Comparison of ENCODE assay signal across 1 cellular context in the genomic region with DNA sequence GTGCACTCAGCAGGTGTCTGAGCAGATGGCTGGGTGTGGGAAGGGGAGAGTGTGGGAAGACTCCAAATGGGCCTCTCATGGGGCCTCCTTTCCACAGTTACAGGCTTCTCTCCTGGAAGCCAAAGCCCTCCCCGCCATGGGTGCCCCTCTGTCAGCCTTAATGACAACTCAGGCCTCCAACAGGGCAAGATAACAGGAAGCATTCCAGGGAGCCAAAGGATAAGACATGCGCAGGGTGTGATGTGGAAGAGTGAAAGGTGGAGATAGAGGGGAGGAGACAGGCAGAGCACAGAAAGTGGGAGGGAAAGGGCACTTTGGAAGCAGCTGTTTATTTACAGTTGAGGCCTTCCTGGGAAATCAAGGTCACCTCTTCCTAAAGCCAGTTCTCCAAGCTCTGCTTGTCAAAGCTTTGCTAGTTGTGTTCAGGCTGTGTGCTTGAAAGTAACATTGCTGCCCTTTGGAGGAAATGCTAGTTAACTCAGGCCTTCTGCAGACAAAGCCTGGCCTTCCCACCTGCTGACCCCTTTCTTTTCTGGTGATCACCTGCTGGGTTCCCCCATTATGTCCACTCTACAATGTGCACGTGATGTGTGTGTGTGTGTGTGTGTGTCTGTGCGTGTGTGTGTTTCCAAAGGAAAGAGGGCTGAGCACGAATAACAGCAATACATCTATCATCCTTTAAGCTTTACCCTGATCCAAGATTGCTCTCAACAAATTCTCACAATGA.
TF ChIP-seq lines count a peak whose summit lies in the region.

No MANE protein-coding gene starts in this region.

TF ChIP-seq in K562, 482 proteins besides CTCF, POLR2A, EP300 and RAD21 (continued from another document):
- TF ChIP-seq, protein P1, sequence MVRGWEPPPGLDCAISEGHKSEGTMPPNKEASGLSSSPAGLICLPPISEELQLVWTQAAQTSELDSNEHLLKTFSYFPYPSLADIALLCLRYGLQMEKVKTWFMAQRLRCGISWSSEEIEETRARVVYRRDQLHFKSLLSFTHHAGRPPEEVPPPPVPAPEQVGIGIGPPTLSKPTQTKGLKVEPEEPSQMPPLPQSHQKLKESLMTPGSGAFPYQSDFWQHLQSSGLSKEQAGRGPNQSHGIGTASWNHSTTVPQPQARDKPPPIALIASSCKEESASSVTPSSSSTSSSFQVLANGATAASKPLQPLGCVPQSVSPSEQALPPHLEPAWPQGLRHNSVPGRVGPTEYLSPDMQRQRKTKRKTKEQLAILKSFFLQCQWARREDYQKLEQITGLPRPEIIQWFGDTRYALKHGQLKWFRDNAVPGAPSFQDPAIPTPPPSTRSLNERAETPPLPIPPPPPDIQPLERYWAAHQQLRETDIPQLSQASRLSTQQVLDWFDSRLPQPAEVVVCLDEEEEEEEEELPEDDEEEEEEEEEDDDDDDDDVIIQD (CRISPR knock-in tag; IDR thresholded peaks at IDR 0.05) = no peak
- no peak for TF ChIP-seq U2AF2 (optimal IDR thresholded peaks at IDR 0.05; ENCODE audit: low read depth, low read length)
- TF ChIP-seq SMARCC2 (IDR thresholded peaks at IDR 0.05; ENCODE audit: low read depth) = no peak
- no peak for TF ChIP-seq KLF10 (CRISPR knock-in tag; IDR thresholded peaks at IDR 0.05)
- TF ChIP-seq, protein P2, sequence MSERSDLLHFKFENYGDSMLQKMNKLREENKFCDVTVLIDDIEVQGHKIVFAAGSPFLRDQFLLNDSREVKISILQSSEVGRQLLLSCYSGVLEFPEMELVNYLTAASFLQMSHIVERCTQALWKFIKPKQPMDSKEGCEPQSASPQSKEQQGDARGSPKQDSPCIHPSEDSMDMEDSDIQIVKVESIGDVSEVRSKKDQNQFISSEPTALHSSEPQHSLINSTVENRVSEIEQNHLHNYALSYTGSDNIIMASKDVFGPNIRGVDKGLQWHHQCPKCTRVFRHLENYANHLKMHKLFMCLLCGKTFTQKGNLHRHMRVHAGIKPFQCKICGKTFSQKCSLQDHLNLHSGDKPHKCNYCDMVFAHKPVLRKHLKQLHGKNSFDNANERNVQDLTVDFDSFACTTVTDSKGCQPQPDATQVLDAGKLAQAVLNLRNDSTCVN (CRISPR knock-in tag; IDR thresholded peaks at IDR 0.05) = no peak
- TF ChIP-seq, protein P3, sequence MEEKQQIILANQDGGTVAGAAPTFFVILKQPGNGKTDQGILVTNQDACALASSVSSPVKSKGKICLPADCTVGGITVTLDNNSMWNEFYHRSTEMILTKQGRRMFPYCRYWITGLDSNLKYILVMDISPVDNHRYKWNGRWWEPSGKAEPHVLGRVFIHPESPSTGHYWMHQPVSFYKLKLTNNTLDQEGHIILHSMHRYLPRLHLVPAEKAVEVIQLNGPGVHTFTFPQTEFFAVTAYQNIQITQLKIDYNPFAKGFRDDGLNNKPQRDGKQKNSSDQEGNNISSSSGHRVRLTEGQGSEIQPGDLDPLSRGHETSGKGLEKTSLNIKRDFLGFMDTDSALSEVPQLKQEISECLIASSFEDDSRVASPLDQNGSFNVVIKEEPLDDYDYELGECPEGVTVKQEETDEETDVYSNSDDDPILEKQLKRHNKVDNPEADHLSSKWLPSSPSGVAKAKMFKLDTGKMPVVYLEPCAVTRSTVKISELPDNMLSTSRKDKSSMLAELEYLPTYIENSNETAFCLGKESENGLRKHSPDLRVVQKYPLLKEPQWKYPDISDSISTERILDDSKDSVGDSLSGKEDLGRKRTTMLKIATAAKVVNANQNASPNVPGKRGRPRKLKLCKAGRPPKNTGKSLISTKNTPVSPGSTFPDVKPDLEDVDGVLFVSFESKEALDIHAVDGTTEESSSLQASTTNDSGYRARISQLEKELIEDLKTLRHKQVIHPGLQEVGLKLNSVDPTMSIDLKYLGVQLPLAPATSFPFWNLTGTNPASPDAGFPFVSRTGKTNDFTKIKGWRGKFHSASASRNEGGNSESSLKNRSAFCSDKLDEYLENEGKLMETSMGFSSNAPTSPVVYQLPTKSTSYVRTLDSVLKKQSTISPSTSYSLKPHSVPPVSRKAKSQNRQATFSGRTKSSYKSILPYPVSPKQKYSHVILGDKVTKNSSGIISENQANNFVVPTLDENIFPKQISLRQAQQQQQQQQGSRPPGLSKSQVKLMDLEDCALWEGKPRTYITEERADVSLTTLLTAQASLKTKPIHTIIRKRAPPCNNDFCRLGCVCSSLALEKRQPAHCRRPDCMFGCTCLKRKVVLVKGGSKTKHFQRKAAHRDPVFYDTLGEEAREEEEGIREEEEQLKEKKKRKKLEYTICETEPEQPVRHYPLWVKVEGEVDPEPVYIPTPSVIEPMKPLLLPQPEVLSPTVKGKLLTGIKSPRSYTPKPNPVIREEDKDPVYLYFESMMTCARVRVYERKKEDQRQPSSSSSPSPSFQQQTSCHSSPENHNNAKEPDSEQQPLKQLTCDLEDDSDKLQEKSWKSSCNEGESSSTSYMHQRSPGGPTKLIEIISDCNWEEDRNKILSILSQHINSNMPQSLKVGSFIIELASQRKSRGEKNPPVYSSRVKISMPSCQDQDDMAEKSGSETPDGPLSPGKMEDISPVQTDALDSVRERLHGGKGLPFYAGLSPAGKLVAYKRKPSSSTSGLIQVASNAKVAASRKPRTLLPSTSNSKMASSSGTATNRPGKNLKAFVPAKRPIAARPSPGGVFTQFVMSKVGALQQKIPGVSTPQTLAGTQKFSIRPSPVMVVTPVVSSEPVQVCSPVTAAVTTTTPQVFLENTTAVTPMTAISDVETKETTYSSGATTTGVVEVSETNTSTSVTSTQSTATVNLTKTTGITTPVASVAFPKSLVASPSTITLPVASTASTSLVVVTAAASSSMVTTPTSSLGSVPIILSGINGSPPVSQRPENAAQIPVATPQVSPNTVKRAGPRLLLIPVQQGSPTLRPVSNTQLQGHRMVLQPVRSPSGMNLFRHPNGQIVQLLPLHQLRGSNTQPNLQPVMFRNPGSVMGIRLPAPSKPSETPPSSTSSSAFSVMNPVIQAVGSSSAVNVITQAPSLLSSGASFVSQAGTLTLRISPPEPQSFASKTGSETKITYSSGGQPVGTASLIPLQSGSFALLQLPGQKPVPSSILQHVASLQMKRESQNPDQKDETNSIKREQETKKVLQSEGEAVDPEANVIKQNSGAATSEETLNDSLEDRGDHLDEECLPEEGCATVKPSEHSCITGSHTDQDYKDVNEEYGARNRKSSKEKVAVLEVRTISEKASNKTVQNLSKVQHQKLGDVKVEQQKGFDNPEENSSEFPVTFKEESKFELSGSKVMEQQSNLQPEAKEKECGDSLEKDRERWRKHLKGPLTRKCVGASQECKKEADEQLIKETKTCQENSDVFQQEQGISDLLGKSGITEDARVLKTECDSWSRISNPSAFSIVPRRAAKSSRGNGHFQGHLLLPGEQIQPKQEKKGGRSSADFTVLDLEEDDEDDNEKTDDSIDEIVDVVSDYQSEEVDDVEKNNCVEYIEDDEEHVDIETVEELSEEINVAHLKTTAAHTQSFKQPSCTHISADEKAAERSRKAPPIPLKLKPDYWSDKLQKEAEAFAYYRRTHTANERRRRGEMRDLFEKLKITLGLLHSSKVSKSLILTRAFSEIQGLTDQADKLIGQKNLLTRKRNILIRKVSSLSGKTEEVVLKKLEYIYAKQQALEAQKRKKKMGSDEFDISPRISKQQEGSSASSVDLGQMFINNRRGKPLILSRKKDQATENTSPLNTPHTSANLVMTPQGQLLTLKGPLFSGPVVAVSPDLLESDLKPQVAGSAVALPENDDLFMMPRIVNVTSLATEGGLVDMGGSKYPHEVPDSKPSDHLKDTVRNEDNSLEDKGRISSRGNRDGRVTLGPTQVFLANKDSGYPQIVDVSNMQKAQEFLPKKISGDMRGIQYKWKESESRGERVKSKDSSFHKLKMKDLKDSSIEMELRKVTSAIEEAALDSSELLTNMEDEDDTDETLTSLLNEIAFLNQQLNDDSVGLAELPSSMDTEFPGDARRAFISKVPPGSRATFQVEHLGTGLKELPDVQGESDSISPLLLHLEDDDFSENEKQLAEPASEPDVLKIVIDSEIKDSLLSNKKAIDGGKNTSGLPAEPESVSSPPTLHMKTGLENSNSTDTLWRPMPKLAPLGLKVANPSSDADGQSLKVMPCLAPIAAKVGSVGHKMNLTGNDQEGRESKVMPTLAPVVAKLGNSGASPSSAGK (IDR thresholded peaks at IDR 0.05) = peak; percentile 33; the same call in 1 of the 2 replicates
- 0 out of 2 replicates have a peak, but pooled peaks have one; percentile 12 for TF ChIP-seq SMARCA4 (IDR thresholded peaks at IDR 0.05)
- peak; percentile 24; the same call in 1 of the 2 replicates for TF ChIP-seq TEAD4 (IDR thresholded peaks at IDR 0.05; ENCODE audit: low read length)
- TF ChIP-seq TEAD4 (CRISPR knock-in tag; IDR thresholded peaks at IDR 0.05; ENCODE audit: borderline replicate concordance) = no peak
- peak; percentile 71 for TF ChIP-seq L3MBTL2 (IDR thresholded peaks at IDR 0.05)
- no peak for TF ChIP-seq MYNN (IDR thresholded peaks at IDR 0.05)
- TF ChIP-seq MYNN (CRISPR knock-in tag; IDR thresholded peaks at IDR 0.05) = no peak
- TF ChIP-seq TGIF2 (CRISPR knock-in tag; IDR thresholded peaks at IDR 0.05) = no peak
- no peak for TF ChIP-seq TEAD2 (tag; IDR thresholded peaks at IDR 0.05)
- no peak for TF ChIP-seq RBBP5 (IDR thresholded peaks at IDR 0.05; ENCODE audit: borderline replicate concordance, insufficient read depth, low read length, poor library complexity, severe bottlenecking)
- TF ChIP-seq PHF21A (IDR thresholded peaks at IDR 0.05; ENCODE audit: borderline replicate concordance, low read depth) = no peak
- TF ChIP-seq, protein P4, sequence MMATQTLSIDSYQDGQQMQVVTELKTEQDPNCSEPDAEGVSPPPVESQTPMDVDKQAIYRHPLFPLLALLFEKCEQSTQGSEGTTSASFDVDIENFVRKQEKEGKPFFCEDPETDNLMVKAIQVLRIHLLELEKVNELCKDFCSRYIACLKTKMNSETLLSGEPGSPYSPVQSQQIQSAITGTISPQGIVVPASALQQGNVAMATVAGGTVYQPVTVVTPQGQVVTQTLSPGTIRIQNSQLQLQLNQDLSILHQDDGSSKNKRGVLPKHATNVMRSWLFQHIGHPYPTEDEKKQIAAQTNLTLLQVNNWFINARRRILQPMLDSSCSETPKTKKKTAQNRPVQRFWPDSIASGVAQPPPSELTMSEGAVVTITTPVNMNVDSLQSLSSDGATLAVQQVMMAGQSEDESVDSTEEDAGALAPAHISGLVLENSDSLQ (IDR thresholded peaks at IDR 0.05) = no peak
- TF ChIP-seq, protein P5, sequence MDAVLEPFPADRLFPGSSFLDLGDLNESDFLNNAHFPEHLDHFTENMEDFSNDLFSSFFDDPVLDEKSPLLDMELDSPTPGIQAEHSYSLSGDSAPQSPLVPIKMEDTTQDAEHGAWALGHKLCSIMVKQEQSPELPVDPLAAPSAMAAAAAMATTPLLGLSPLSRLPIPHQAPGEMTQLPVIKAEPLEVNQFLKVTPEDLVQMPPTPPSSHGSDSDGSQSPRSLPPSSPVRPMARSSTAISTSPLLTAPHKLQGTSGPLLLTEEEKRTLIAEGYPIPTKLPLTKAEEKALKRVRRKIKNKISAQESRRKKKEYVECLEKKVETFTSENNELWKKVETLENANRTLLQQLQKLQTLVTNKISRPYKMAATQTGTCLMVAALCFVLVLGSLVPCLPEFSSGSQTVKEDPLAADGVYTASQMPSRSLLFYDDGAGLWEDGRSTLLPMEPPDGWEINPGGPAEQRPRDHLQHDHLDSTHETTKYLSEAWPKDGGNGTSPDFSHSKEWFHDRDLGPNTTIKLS (IDR thresholded peaks at IDR 0.05; ENCODE audit: borderline replicate concordance, low read depth) = no peak
- no peak for TF ChIP-seq MED1 (CRISPR knock-in tag; IDR thresholded peaks at IDR 0.05; ENCODE audit: borderline replicate concordance)
- TF ChIP-seq ZBTB1 (CRISPR knock-in tag; IDR thresholded peaks at IDR 0.05; ENCODE audit: borderline replicate concordance, low read depth) = no peak
- TF ChIP-seq TRIM24 (IDR thresholded peaks at IDR 0.05) = no peak
- TF ChIP-seq ZNF263 (CRISPR knock-in tag; IDR thresholded peaks at IDR 0.05; ENCODE audit: borderline replicate concordance) = no peak
- TF ChIP-seq HOXB6 (CRISPR knock-in tag; IDR thresholded peaks at IDR 0.05; ENCODE audit: borderline replicate concordance) = no peak
- TF ChIP-seq, protein P6, sequence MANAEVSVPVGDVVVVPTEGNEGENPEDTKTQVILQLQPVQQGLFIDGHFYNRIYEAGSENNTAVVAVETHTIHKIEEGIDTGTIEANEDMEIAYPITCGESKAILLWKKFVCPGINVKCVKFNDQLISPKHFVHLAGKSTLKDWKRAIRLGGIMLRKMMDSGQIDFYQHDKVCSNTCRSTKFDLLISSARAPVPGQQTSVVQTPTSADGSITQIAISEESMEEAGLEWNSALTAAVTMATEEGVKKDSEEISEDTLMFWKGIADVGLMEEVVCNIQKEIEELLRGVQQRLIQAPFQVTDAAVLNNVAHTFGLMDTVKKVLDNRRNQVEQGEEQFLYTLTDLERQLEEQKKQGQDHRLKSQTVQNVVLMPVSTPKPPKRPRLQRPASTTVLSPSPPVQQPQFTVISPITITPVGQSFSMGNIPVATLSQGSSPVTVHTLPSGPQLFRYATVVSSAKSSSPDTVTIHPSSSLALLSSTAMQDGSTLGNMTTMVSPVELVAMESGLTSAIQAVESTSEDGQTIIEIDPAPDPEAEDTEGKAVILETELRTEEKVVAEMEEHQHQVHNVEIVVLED (CRISPR knock-in tag; IDR thresholded peaks at IDR 0.05) = no peak
- no peak for TF ChIP-seq NR1H2 (CRISPR knock-in tag; IDR thresholded peaks at IDR 0.05)
